Comparison of ENCODE assay signal across 1 cellular context in genomic region chr1:235015291-235015990, GRCh38.
TF ChIP-seq lines count a peak whose summit lies in the region.

No MANE protein-coding gene starts in this region.

TF ChIP-seq in GM12878, 131 proteins besides CTCF, POLR2A, EP300 and RAD21 (continued from another document):
- TF ChIP-seq SKIL (IDR thresholded peaks at IDR 0.05; ENCODE audit: low read depth, poor library complexity, severe bottlenecking): peak; percentile 97
